Comparison of ENCODE assay signal across 12 cellular contexts in the genomic region with DNA sequence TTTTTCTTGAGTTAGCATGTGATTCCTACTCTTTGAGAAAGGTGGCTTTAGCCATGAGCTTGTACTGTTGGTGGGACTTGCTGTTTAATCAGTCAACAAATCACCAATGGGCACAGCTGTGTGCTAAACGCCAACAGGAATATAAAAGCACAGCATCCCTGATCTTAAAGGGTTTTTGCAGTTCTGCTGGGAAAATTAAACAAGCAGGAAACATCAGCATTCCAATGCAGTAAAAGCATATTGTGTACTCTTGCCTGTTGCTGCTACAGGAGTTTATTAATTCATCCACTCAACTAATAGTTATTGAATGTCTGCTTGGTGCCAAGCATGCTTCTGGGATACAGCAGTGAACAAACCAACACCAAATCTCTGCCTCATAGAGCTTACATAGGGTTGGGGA. TPM values are rescaled to one million over a fixed set of nuclear protein-coding genes. Genes with fewer than 3 reads are reported as not detected.
DNase-seq lines count a peak whose midpoint lies in the region; ATAC-seq and TF ChIP-seq lines count a peak whose summit lies in the region.
"Had no signal": no experiment of that assay in that cellular context is flagged by ENCODE, and none has a peak within 500 bp of the region (broad histone marks: within the 10 kb centered on the region; RNA-seq: fewer than 3 reads in every experiment).

No MANE protein-coding gene starts in this region.

- no peaks in the 10 kb centered on the region for H3K9me2 ChIP-seq in SK-N-SH

- WGBS in SK-N-SH (ENCODE audit: low lambda C conversion rate) = 60% methylated on average over 1 of the region's 1 CpG
- WGBS in transverse colon (ENCODE audit: low coverage in 1 of 2), 2 donors = 82% methylated on average over 1 of the region's 1 CpG; no CpG with 5 or more reads in 1 of the 2 donors

- H3K27ac Mint-ChIP-seq in mesothelial cell of epicardium = peak overlapping the region; percentile 47

- peak overlapping the region; percentile 50 for H3K4me2 ChIP-seq in SK-N-SH

- H3K36me3 ChIP-seq in SK-N-SH (replicated peaks in 1 of 2; ENCODE audit: control insufficient read depth in 1 of 2, insufficient read depth in 2 of 2, low read length in 1 of 2) (no peaks in the 10 kb centered on the region), colonic mucosa (no peaks in the 10 kb centered on the region), transverse colon (no peaks in the 10 kb centered on the region)

- peak overlapping the region; percentile 69 for H3K9ac ChIP-seq in SK-N-SH
- no peak overlapping the region for H3K9ac ChIP-seq in colonic mucosa (ENCODE audit: low read depth in 2 of 2, low read length in 2 of 2)

- intact Hi-C loops in colonic mucosa (cut with DNase I) = no loop called here
- intact Hi-C loops in transverse colon (cut with DNase I; ENCODE audit: low total_unique reads) = no loop called here

- H4K20me1 ChIP-seq in SK-N-SH (ENCODE audit: insufficient read depth) = no peaks in the 10 kb centered on the region

- H3K4me1 Mint-ChIP-seq in mesothelial cell of epicardium = peaks cover 38% of the 10 kb centered on the region
- H3K4me1 Mint-ChIP-seq: immature natural killer cell had no signal

- DNase-seq in SK-N-SH (no peak), colonic mucosa (no peak), mesothelial cell of epicardium (ENCODE audit: low spot score in 2 of 2, unreplicated experiment in 2 of 2) (no peak), transverse colon (no peak), NCI-H524 treated with DMSO at 0.1 percent for 48 hours (lab: John Stamatoyannopoulos, UW) (no peak), NCI-H2171 treated with DMSO at 0.1 percent for 48 hours (lab: John Stamatoyannopoulos, UW) (no peak)
- DNase-seq in stimulated activated naive CD4-positive, alpha-beta T cell treated with Interleukin-2 at 50 U/mL for 16 hours (lab: John Stamatoyannopoulos, UW) = no peak
- DNase-seq: DMS79, immature natural killer cell, NCI-H2107 had no signal

- no peak for ATAC-seq in SK-N-SH treated with all-trans-retinoic acid at 6 μM for 48 hours

- H3K36me3 Mint-ChIP-seq in mesothelial cell of epicardium = no peaks in the 10 kb centered on the region
- H3K36me3 Mint-ChIP-seq: immature natural killer cell had no signal

- in situ Hi-C loops in transverse colon (cut with MboI; ENCODE audit: low pct_ligation_motif_present in 1 of 4, low pct_unique_long_range_greater_than_20kb in 1 of 4, low sequenced_read_pairs in 3 of 4) = no loop called here

- peaks cover 44% of the 10 kb centered on the region for H3F3A ChIP-seq in SK-N-SH (replicated peaks; ENCODE audit: insufficient read depth)

- TF ChIP-seq CTCF in SK-N-SH (IDR thresholded peaks at IDR 0.05) (no peak), colonic mucosa (IDR thresholded peaks at IDR 0.05) (no peak), mesothelial cell of epicardium (IDR thresholded peaks at IDR 0.05; ENCODE audit: unreplicated experiment) (no peak), transverse colon (IDR thresholded peaks at IDR 0.05) (no peak)

- H3K27ac ChIP-seq in SK-N-SH (ENCODE audit: low read depth in 2 of 2, low read length in 1 of 2) (peak overlapping the region in 1 of 2 experiments; percentile 100; a peak in 3 of 4 replicates), colonic mucosa (peak overlapping the region; percentile 21), transverse colon (peak overlapping the region; percentile 37 to 64 (median 50))
- H3K27ac ChIP-seq: 22Rv1 had no signal

- H3K9me3 ChIP-seq in SK-N-SH (no peaks in the 10 kb centered on the region), colonic mucosa (no peaks in the 10 kb centered on the region), transverse colon (no peaks in the 10 kb centered on the region)

- TF ChIP-seq RAD21 in SK-N-SH (IDR thresholded peaks at IDR 0.05; ENCODE audit: low read length) = no peak

- H3K4me1 ChIP-seq in SK-N-SH (ENCODE audit: control insufficient read depth in 1 of 2, insufficient read depth in 2 of 2, low read depth in 1 of 2, low read length in 1 of 2) (peaks cover 5 to 29% of the 10 kb centered on the region in 2 experiments; a peak in 3 of 4 replicates), colonic mucosa (no peaks in the 10 kb centered on the region), transverse colon (peaks cover 0 to 35% (median 0%) of the 10 kb centered on the region in 4 donors)

- no peak overlapping the region for H3K4me3 Mint-ChIP-seq in mesothelial cell of epicardium
- H3K4me3 Mint-ChIP-seq: immature natural killer cell had no signal

- TF ChIP-seq EP300 in SK-N-SH (IDR thresholded peaks at IDR 0.05; ENCODE audit: borderline replicate concordance in 1 of 2, low read depth in 1 of 2, low read length in 1 of 2) (no peak), transverse colon (IDR thresholded peaks at IDR 0.05; ENCODE audit: low read depth) (no peak)

- H3K9me3 Mint-ChIP-seq in mesothelial cell of epicardium = no peaks in the 10 kb centered on the region
- H3K9me3 Mint-ChIP-seq: immature natural killer cell had no signal

- no peaks in the 10 kb centered on the region for H3K27me3 ChIP-seq in SK-N-SH (ENCODE audit: insufficient read depth)
- no peaks in the 10 kb centered on the region for H3K27me3 ChIP-seq in colonic mucosa
- H3K27me3 ChIP-seq in transverse colon = no peaks in the 10 kb centered on the region

- TF ChIP-seq POLR2A in transverse colon (IDR thresholded peaks at IDR 0.05) = no peak

- CTCF ChIA-PET in SK-N-SH (lab: Yijun Ruan, JAX) = interaction anchor here (0.7 to 2.8 kb wide), 5 partner anchors 9 to 191 kb away, joined by 3 to 20 read pairs (median 4); no protein-coding TSS in a partner anchor

- H3K79me2 ChIP-seq in SK-N-SH (ENCODE audit: insufficient read depth) = no peaks in the 10 kb centered on the region

- POLR2A ChIA-PET in SK-N-SH (lab: Yijun Ruan, JAX) = no interaction called here

- no peak overlapping the region for H3K4me3 ChIP-seq in SK-N-SH (ENCODE audit: low read depth in 2 of 2, low read length in 1 of 2)
- H3K4me3 ChIP-seq in colonic mucosa = no peak overlapping the region
- H3K4me3 ChIP-seq in transverse colon = no peak overlapping the region

- peak overlapping the region; percentile 49 for H2AFZ ChIP-seq in SK-N-SH (ENCODE audit: low read depth)

- H3K27me3 Mint-ChIP-seq in mesothelial cell of epicardium (ENCODE audit: low read depth) = no peaks in the 10 kb centered on the region

TF ChIP-seq in SK-N-SH, 30 proteins besides CTCF, POLR2A, EP300 and RAD21:
- no peak for TF ChIP-seq TEAD4 (IDR thresholded peaks at IDR 0.05; ENCODE audit: borderline replicate concordance, insufficient read depth)

TF ChIP-seq in SK-N-SH treated with all-trans-retinoic acid at 6 μM for 48 hours, 23 proteins besides CTCF, POLR2A, EP300 and RAD21 (continues in another document):
- TF ChIP-seq, protein P1, sequence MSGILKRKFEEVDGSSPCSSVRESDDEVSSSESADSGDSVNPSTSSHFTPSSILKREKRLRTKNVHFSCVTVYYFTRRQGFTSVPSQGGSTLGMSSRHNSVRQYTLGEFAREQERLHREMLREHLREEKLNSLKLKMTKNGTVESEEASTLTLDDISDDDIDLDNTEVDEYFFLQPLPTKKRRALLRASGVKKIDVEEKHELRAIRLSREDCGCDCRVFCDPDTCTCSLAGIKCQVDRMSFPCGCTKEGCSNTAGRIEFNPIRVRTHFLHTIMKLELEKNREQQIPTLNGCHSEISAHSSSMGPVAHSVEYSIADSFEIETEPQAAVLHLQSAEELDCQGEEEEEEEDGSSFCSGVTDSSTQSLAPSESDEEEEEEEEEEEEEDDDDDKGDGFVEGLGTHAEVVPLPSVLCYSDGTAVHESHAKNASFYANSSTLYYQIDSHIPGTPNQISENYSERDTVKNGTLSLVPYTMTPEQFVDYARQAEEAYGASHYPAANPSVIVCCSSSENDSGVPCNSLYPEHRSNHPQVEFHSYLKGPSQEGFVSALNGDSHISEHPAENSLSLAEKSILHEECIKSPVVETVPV (CRISPR knock-in tag; IDR thresholded peaks at IDR 0.05) = no peak
- no peak for TF ChIP-seq CSDC2 (CRISPR knock-in tag; IDR thresholded peaks at IDR 0.05)
- no peak for TF ChIP-seq ZC3H10 (CRISPR knock-in tag; IDR thresholded peaks at IDR 0.05)
- TF ChIP-seq PPARA (CRISPR knock-in tag; IDR thresholded peaks at IDR 0.05; ENCODE audit: borderline replicate concordance) = no peak
- no peak for TF ChIP-seq OSR1 (CRISPR knock-in tag; IDR thresholded peaks at IDR 0.05)
- TF ChIP-seq, protein P2, sequence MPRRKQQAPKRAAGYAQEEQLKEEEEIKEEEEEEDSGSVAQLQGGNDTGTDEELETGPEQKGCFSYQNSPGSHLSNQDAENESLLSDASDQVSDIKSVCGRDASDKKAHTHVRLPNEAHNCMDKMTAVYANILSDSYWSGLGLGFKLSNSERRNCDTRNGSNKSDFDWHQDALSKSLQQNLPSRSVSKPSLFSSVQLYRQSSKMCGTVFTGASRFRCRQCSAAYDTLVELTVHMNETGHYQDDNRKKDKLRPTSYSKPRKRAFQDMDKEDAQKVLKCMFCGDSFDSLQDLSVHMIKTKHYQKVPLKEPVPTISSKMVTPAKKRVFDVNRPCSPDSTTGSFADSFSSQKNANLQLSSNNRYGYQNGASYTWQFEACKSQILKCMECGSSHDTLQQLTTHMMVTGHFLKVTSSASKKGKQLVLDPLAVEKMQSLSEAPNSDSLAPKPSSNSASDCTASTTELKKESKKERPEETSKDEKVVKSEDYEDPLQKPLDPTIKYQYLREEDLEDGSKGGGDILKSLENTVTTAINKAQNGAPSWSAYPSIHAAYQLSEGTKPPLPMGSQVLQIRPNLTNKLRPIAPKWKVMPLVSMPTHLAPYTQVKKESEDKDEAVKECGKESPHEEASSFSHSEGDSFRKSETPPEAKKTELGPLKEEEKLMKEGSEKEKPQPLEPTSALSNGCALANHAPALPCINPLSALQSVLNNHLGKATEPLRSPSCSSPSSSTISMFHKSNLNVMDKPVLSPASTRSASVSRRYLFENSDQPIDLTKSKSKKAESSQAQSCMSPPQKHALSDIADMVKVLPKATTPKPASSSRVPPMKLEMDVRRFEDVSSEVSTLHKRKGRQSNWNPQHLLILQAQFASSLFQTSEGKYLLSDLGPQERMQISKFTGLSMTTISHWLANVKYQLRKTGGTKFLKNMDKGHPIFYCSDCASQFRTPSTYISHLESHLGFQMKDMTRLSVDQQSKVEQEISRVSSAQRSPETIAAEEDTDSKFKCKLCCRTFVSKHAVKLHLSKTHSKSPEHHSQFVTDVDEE (CRISPR knock-in tag; IDR thresholded peaks at IDR 0.05) = no peak
- TF ChIP-seq ZFP30 (CRISPR knock-in tag; IDR thresholded peaks at IDR 0.05) = no peak
- TF ChIP-seq ZFP3 (CRISPR knock-in tag; IDR thresholded peaks at IDR 0.05) = no peak
- no peak for TF ChIP-seq RARB (CRISPR knock-in tag; IDR thresholded peaks at IDR 0.05)

RNA-seq across cellular contexts. Expression of gene F2RL1, which starts 27.4 kb away (rescaled TPM):
- polyA plus RNA-seq in SK-N-SH (2012; rRNA removed) = 31.3 and 41.3 TPM in 2 replicates
- polyA plus RNA-seq in SK-N-SH (2012; cell fraction: cytosol; rRNA removed) = 35.5 and 38.7 TPM in 2 replicates
- polyA plus RNA-seq in SK-N-SH (2012; cell fraction: nucleus; rRNA removed) = 5.9 and 13.8 TPM in 2 replicates
- total RNA-seq in colonic mucosa = 100 to 1,000 TPM in 1 of 2 donors, 10 to 100 TPM in 1; 87.0 to 139 TPM
- 5.7 to 6.6 TPM (median 6.6 TPM) in 3 replicates for total RNA-seq in mesothelial cell of epicardium
- total RNA-seq in transverse colon = 100 to 1,000 TPM in 2 of 4 donors, 10 to 100 TPM in 2; 38.8 to 209 (median 92.1) TPM

RNA-seq across cellular contexts. Expression of gene S100Z, which starts 58.4 kb away (rescaled TPM):
- polyA plus RNA-seq in SK-N-SH (2012; rRNA removed) = not detected in 2 replicates
- not detected in 2 replicates for polyA plus RNA-seq in SK-N-SH (2012; cell fraction: cytosol; rRNA removed)
- not detected in 2 replicates for polyA plus RNA-seq in SK-N-SH (2012; cell fraction: nucleus; rRNA removed)
- not detected for total RNA-seq in colonic mucosa
- 0.32 to 0.80 TPM (median 0.62 TPM) in 3 replicates for total RNA-seq in mesothelial cell of epicardium
- under 1 TPM in 1 of 4 donors, not detected in 3; 0.80 TPM for total RNA-seq in transverse colon
